24 cellular contexts compared by ENCODE assay signal in the genomic region with DNA sequence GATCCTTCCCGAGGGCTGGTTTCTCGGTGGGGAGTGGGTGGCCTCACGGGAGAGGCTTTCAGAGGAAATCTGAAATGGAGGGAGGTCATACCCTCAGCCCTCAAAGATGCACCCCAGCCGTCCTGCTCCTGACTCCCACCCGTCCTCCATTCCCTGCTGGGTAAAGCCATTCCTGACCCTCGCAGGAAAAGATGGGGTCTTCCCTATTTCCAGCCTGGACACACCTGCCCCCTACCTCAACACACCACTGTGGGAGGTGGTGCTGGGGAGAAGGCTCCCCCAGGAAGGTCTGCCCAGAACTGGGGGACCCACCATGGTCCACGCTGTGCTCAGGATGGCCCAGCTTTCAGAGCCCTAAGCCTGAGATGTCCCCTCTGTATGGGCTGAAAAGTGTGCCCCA.
DNase-seq lines count a peak whose midpoint lies in the region; ATAC-seq, FAIRE-seq and TF ChIP-seq lines count a peak whose summit lies in the region.
"Had no signal": no experiment of that assay in that cellular context is flagged by ENCODE, and none has a peak within 500 bp of the region (broad histone marks: within the 10 kb centered on the region; RNA-seq: fewer than 3 reads in every experiment).

No MANE protein-coding gene starts in this region.

- no peak overlapping the region for H4K8ac ChIP-seq in neuronal stem cell (ENCODE audit: low read depth, low read length)

- in situ Hi-C loops in transverse colon (cut with MboI; ENCODE audit: low pct_ligation_motif_present in 1 of 4, low pct_unique_long_range_greater_than_20kb in 1 of 4, low sequenced_read_pairs in 3 of 4), result loop anchor here in 1 of 4 donors (5.0 kb wide), 1 partner anchor 381 kb away; no protein-coding TSS in a partner anchor

- no peak overlapping the region for H3K4me3 ChIP-seq in OCI-LY1 (ENCODE audit: low read depth, low read length, poor library complexity, severe bottlenecking)
- no peak overlapping the region for H3K4me3 ChIP-seq in esophagus squamous epithelium
- no peak overlapping the region for H3K4me3 ChIP-seq in neuronal stem cell (ENCODE audit: low read length in 2 of 2)
- H3K4me3 ChIP-seq in transverse colon, result no peak overlapping the region
- H3K4me3 ChIP-seq in foreskin fibroblast (ENCODE audit: low read depth in 1 of 2, low read length in 2 of 2), result no peak overlapping the region
- no peak overlapping the region for H3K4me3 ChIP-seq in small intestine (ENCODE audit: low read depth in 1 of 2, low read length in 2 of 2)
- H3K4me3 ChIP-seq: breast epithelium, left ventricle myocardium inferior, SJSA1, thyroid gland had no signal

- no peak overlapping the region for H3K4ac ChIP-seq in neuronal stem cell (ENCODE audit: low read length)

- 75 to 92% methylated on average over 4 to 6 of the region's 7 CpGs for WGBS in esophagus squamous epithelium, 2 donors
- no CpG with 5 or more reads among the region's 7 CpGs for WGBS in neuronal stem cell (ENCODE audit: extremely low coverage in 2 of 2, insufficient read length in 2 of 2, insufficient replicate concordance in 1 of 2), 2 donors
- WGBS in transverse colon (ENCODE audit: low coverage in 1 of 2), 2 donors, result 60 to 92% methylated on average over 1 to 7 of the region's 7 CpGs
- 73 to 83% (median 83%) methylated on average over 7 of the region's 7 CpGs for WGBS in small intestine, 3 donors

- H3K36me3 ChIP-seq in OCI-LY1 (ENCODE audit: insufficient read depth, low read length), result peaks cover 33% of the 10 kb centered on the region
- peaks cover 6 to 43% (median 11%) of the 10 kb centered on the region in 3 donors for H3K36me3 ChIP-seq in esophagus squamous epithelium
- peaks cover 0 to 44% of the 10 kb centered on the region in 2 donors for H3K36me3 ChIP-seq in neuronal stem cell (replicated peaks in 1 of 2; ENCODE audit: control insufficient read depth in 2 of 2, insufficient read depth in 2 of 2, low read length in 2 of 2)
- H3K36me3 ChIP-seq in transverse colon, result no peaks in the 10 kb centered on the region
- no peaks in the 10 kb centered on the region for H3K36me3 ChIP-seq in small intestine (ENCODE audit: control insufficient read depth in 2 of 2, insufficient read depth in 2 of 2, low read length in 2 of 2)
- H3K36me3 ChIP-seq: breast epithelium, SJSA1 had no signal

- H3K9me3 ChIP-seq in OCI-LY1 (ENCODE audit: low read length) (no peaks in the 10 kb centered on the region), esophagus squamous epithelium (no peaks in the 10 kb centered on the region), neuronal stem cell (replicated peaks in 1 of 2; ENCODE audit: control insufficient read depth in 2 of 2, insufficient read depth in 1 of 2, low read depth in 1 of 2, low read length in 2 of 2) (no peaks in the 10 kb centered on the region), transverse colon (no peaks in the 10 kb centered on the region), small intestine (ENCODE audit: control insufficient read depth, low read depth) (no peaks in the 10 kb centered on the region)
- H3K9me3 ChIP-seq: breast epithelium, left ventricle myocardium inferior, SJSA1, thyroid gland had no signal

- TF ChIP-seq POLR2A in esophagus squamous epithelium (IDR thresholded peaks at IDR 0.05) (no peak), transverse colon (IDR thresholded peaks at IDR 0.05) (no peak)

- H3F3A ChIP-seq in OCI-LY1 (ENCODE audit: insufficient read depth, low read length), result no peaks in the 10 kb centered on the region

- H4K20me1 ChIP-seq in OCI-LY1 (ENCODE audit: insufficient read depth, low read length), result no peaks in the 10 kb centered on the region

- no peak for TF ChIP-seq EP300 in transverse colon (IDR thresholded peaks at IDR 0.05; ENCODE audit: low read depth)

- H3K27ac ChIP-seq in OCI-LY1 (ENCODE audit: low read depth, low read length, poor library complexity, severe bottlenecking), result peak overlapping the region; percentile 50
- H3K27ac ChIP-seq in esophagus squamous epithelium, result peak overlapping the region; percentile 1 to 77 (median 60)
- no peak overlapping the region for H3K27ac ChIP-seq in neuronal stem cell (replicated peaks; ENCODE audit: low read length)
- H3K27ac ChIP-seq in transverse colon, result peak overlapping the region; percentile 54 to 78 (median 73)
- H3K27ac ChIP-seq in small intestine (ENCODE audit: low read depth in 1 of 2, low read length in 1 of 2), result no peak overlapping the region
- H3K27ac ChIP-seq: left ventricle myocardium inferior, SJSA1, thyroid gland, VCaP had no signal

- H3K9me2 ChIP-seq in OCI-LY1 (ENCODE audit: low read depth, low read length), result no peaks in the 10 kb centered on the region

- H3K79me1 ChIP-seq in neuronal stem cell (ENCODE audit: low read depth, low read length), result no peaks in the 10 kb centered on the region

- H3K18ac ChIP-seq in neuronal stem cell (ENCODE audit: low read length), result peak overlapping the region; percentile 73

- H4K91ac ChIP-seq in neuronal stem cell (ENCODE audit: low read depth, low read length, poor library complexity), result no peak overlapping the region

- no peaks in the 10 kb centered on the region; the same call in 1 of the 2 replicates for H3K27me3 ChIP-seq in OCI-LY1 (ENCODE audit: insufficient read depth, low read length)
- H3K27me3 ChIP-seq in esophagus squamous epithelium, result no peaks in the 10 kb centered on the region
- H3K27me3 ChIP-seq in neuronal stem cell (ENCODE audit: control insufficient read depth in 3 of 3, insufficient read depth in 3 of 3, low read depth in 1 of 3, low read length in 3 of 3), result no peaks in the 10 kb centered on the region
- H3K27me3 ChIP-seq in transverse colon, result no peaks in the 10 kb centered on the region
- H3K27me3 ChIP-seq in small intestine (ENCODE audit: control insufficient read depth in 2 of 2, insufficient read depth in 2 of 2, low read length in 2 of 2), result no peaks in the 10 kb centered on the region
- H3K27me3 ChIP-seq: breast epithelium, SJSA1, thyroid gland had no signal

- no peaks in the 10 kb centered on the region for H3K79me2 ChIP-seq in OCI-LY1 (ENCODE audit: insufficient read depth, low read length)

- ATAC-seq in GM21619 (IDR thresholded peaks at IDR 0.05; ENCODE audit: unreplicated experiment), result no peak
- ATAC-seq: activated T-helper 17 cell treated with anti-CD3 and anti-CD28 coated beads, Interleukin-2, amount 50 U/mL, for 72 hours; naive thymus-derived CD4-positive, alpha-beta T cell had no signal

- H3K9ac ChIP-seq in OCI-LY1 (ENCODE audit: low read length) (no peak overlapping the region), neuronal stem cell (ENCODE audit: low read depth, low read length, poor library complexity) (no peak overlapping the region)

- no peak overlapping the region for H2BK5ac ChIP-seq in neuronal stem cell (ENCODE audit: low read length)

- H3K4me1 ChIP-seq in OCI-LY1 (ENCODE audit: insufficient read depth, low read length, severe bottlenecking) (peaks cover 28% of the 10 kb centered on the region), esophagus squamous epithelium (peaks cover 0 to 29% (median 14%) of the 10 kb centered on the region in 3 donors), neuronal stem cell (ENCODE audit: control insufficient read depth in 2 of 2, insufficient read depth in 1 of 2, low read depth in 1 of 2, low read length in 2 of 2) (peaks cover 0 to 8% of the 10 kb centered on the region in 2 donors), transverse colon (peaks cover 0 to 28% (median 12%) of the 10 kb centered on the region in 4 donors), small intestine (ENCODE audit: control insufficient read depth in 2 of 2, insufficient read depth in 1 of 2, low read depth in 1 of 2, low read length in 1 of 2) (no peaks in the 10 kb centered on the region)
- H3K4me1 ChIP-seq: breast epithelium, left ventricle myocardium inferior, SJSA1, thyroid gland had no signal

- H2BK12ac ChIP-seq in neuronal stem cell (ENCODE audit: low read length), result no peak overlapping the region

- no peak overlapping the region for H2AK5ac ChIP-seq in neuronal stem cell (ENCODE audit: low read depth, low read length)

- H2AFZ ChIP-seq in OCI-LY1 (ENCODE audit: low read length) (no peak overlapping the region), neuronal stem cell (ENCODE audit: low read length) (no peak overlapping the region)

- no peak for DNase-seq in esophagus squamous epithelium (lab: John Stamatoyannopoulos, UW)
- no peak for DNase-seq in neuronal stem cell (ENCODE audit: low spot score)
- DNase-seq in transverse colon, result peak; percentile 2
- DNase-seq in foreskin fibroblast, result no peak
- no peak for DNase-seq in small intestine
- DNase-seq: activated CD4-positive, alpha-beta T cell treated with anti-CD3 and anti-CD28 coated beads for 4 hours; anterior cingulate cortex; Calu3; DND-41; GF-D8; KBM-7; left ventricle myocardium inferior; naive thymus-derived CD4-positive, alpha-beta T cell; NCI-H510A; stimulated activated CD4-positive, alpha-beta T cell treated with anti-CD3 and anti-CD28 coated beads, Interleukin-2, amount 100 ng/mL, for 24 hours; T1000; thyroid gland had no signal

- TF ChIP-seq CTCF in OCI-LY1 (IDR thresholded peaks at IDR 0.05; ENCODE audit: low read length) (no peak), esophagus squamous epithelium (IDR thresholded peaks at IDR 0.05) (no peak), transverse colon (IDR thresholded peaks at IDR 0.05) (no peak), foreskin fibroblast (IDR thresholded peaks at IDR 0.05; ENCODE audit: low read depth, low read length) (no peak)

- no peak overlapping the region for H3K14ac ChIP-seq in neuronal stem cell (ENCODE audit: low read length)

- H2BK120ac ChIP-seq in neuronal stem cell (ENCODE audit: low read depth, low read length), result no peak overlapping the region

- no peak overlapping the region for H3K23ac ChIP-seq in neuronal stem cell (ENCODE audit: low read depth, low read length, poor library complexity)

- no peak for FAIRE-seq in small intestine (lab: Jason Lieb, UNC)
- FAIRE-seq: endothelial cell of umbilical vein had no signal

- H3K4me2 ChIP-seq in OCI-LY1 (ENCODE audit: low read length), result no peak overlapping the region
- no peak overlapping the region for H3K4me2 ChIP-seq in neuronal stem cell (ENCODE audit: insufficient read depth, low read length, poor library complexity, severe bottlenecking)

- H2BK15ac ChIP-seq in neuronal stem cell (ENCODE audit: low read length), result no peak overlapping the region

- intact Hi-C loops in esophagus squamous epithelium (cut with DNase I), result no loop called here
- intact Hi-C loops in transverse colon (cut with DNase I; ENCODE audit: low total_unique reads), result loop anchor here (5.0 kb wide), 1 partner anchor 91 kb away; no protein-coding TSS in a partner anchor

Comparison
In these comparisons a context has a peak if more than half of its experiments do, and no peak if none do; other contexts are left out.
1. H3K27ac ChIP-seq: peak in OCI-LY1 (single experiment), esophagus squamous epithelium (4 of 4) and transverse colon (4 of 4); none in neuronal stem cell (single experiment) and small intestine (0 of 2).